Comparison of ENCODE assay signal across 9 cellular contexts in genomic region chrX:108299101-108299591, GRCh38.
DNase-seq lines count a peak whose midpoint lies in the region; ATAC-seq and TF ChIP-seq lines count a peak whose summit lies in the region.
"Had no signal": no experiment of that assay in that cellular context is flagged by ENCODE, and none has a peak within 500 bp of the region (broad histone marks: within the 10 kb centered on the region; RNA-seq: fewer than 3 reads in every experiment).

No MANE protein-coding gene starts in this region.

- ATAC-seq in GM21390 (IDR thresholded peaks at IDR 0.05; ENCODE audit: unreplicated experiment) (peak; percentile 61), HG03378 (IDR thresholded peaks at IDR 0.05; ENCODE audit: unreplicated experiment) (peak; percentile 75), HG02970 (IDR thresholded peaks at IDR 0.05; ENCODE audit: low FRiP score, unreplicated experiment) (no peak)

- H3K9me3 ChIP-seq in esophagus muscularis mucosa: no peaks in the 10 kb centered on the region
- H3K9me3 ChIP-seq: SJCRH30 had no signal

- H3K36me3 ChIP-seq in esophagus muscularis mucosa: no peaks in the 10 kb centered on the region
- H3K36me3 ChIP-seq: SJCRH30 had no signal

- TF ChIP-seq CTCF in esophagus muscularis mucosa (IDR thresholded peaks at IDR 0.05): no peak

- no peaks in the 10 kb centered on the region for H3K27me3 ChIP-seq in esophagus muscularis mucosa
- H3K27me3 ChIP-seq: SJCRH30 had no signal

- TF ChIP-seq POLR2A in esophagus muscularis mucosa (IDR thresholded peaks at IDR 0.05; ENCODE audit: low read depth): no peak

- intact Hi-C loops in esophagus muscularis mucosa (cut with DNase I): no loop called here

- TF ChIP-seq EP300 in esophagus muscularis mucosa (IDR thresholded peaks at IDR 0.05): no peak

- peaks cover 0 to 63% (median 31%) of the 10 kb centered on the region in 4 donors for H3K4me1 ChIP-seq in esophagus muscularis mucosa
- H3K4me1 ChIP-seq: SJCRH30 had no signal

- H3K4me3 ChIP-seq in esophagus muscularis mucosa: no peak overlapping the region
- H3K4me3 ChIP-seq: SJCRH30 had no signal

- peak overlapping the region; percentile 73 to 78 (median 76) for H3K27ac ChIP-seq in esophagus muscularis mucosa (replicated peaks in 1 of 4)
- H3K27ac ChIP-seq: SJCRH30 had no signal

- in situ Hi-C loops in ACHN (cut with HindIII; ENCODE audit: low pct_ligation_motif_present, low pct_unique_long_range_greater_than_20kb, low sequenced_read_pairs): no loop called here

- peak; percentile 24 for DNase-seq in ACHN
- DNase-seq in esophagus muscularis mucosa (ENCODE audit: extremely low spot score): no peak
- DNase-seq in middle frontal gyrus (ENCODE audit: extremely low spot score, low spot score): no peak
- DNase-seq in GF-D8 (lab: John Stamatoyannopoulos, UW): no peak
- no peak for DNase-seq in activated CD4-positive, alpha-beta T cell treated with anti-CD3 and anti-CD28 coated beads, Interleukin-2, amount 50 U/mL, for 48 hours
- DNase-seq: SJCRH30 had no signal

- 9% methylated on average over 2 of the region's 2 CpGs for WGBS in esophagus muscularis mucosa
